Comparison of ENCODE assay signal across 18 cellular contexts in genomic region chr14:101859538-101859902, GRCh38.
A peak's percentile ranks its signal among the peaks of the same experiment; 100 is the strongest.
DNase-seq lines count a peak whose midpoint lies in the region; TF ChIP-seq lines count a peak whose summit lies in the region.
"Had no signal": no experiment of that assay in that cellular context is flagged by ENCODE, and none has a peak within 500 bp of the region (broad histone marks: within the 10 kb centered on the region; RNA-seq: fewer than 3 reads in every experiment).

No MANE protein-coding gene starts in this region.

- CTCF ChIA-PET in MCF 10A (lab: Yijun Ruan, JAX) (interaction anchor here (1.2 kb wide), 1 partner anchor 10 kb away, joined by 4 read pairs; no protein-coding TSS in a partner anchor), mammary epithelial cell (lab: Charles Lee; ENCODE audit: low non-redundant PET) (interaction anchor here (0.6 kb wide), 1 partner anchor 94 kb away, joined by 4 read pairs; no protein-coding TSS in a partner anchor), PC-9 (lab: Charles Lee) (no interaction called here), Calu3 (lab: Charles Lee) (no interaction called here)

- H3K9ac ChIP-seq in mammary epithelial cell (ENCODE audit: insufficient read depth, low read length) = no peak overlapping the region

- no peaks in the 10 kb centered on the region for H3K4me1 ChIP-seq in mammary epithelial cell (ENCODE audit: insufficient read depth, low read length)
- no peaks in the 10 kb centered on the region for H3K4me1 ChIP-seq in PC-9 (replicated peaks; ENCODE audit: insufficient read depth)
- H3K4me1 ChIP-seq in thyroid gland = peaks cover 23 to 47% of the 10 kb centered on the region in 2 donors
- H3K4me1 ChIP-seq: breast epithelium had no signal

- no peak for TF ChIP-seq POLR2A in thyroid gland (IDR thresholded peaks at IDR 0.05)

- no peaks in the 10 kb centered on the region for H3K9me2 ChIP-seq in PC-9 (ENCODE audit: insufficient read depth)

- POLR2A ChIA-PET in MCF 10A (lab: Yijun Ruan, JAX) = interaction anchor here (0.6 kb wide), 1 partner anchor 94 kb away, joined by 3 read pairs; no protein-coding TSS in a partner anchor
- POLR2A ChIA-PET in PC-9 (lab: Charles Lee; ENCODE audit: unreplicated experiment) = no interaction called here

- H2AFZ ChIP-seq in mammary epithelial cell (ENCODE audit: low read depth, low read length) (no peak overlapping the region), PC-9 (no peak overlapping the region)

- H3K9me3 ChIP-seq in mammary epithelial cell (replicated peaks; ENCODE audit: insufficient read depth, low read length) (no peaks in the 10 kb centered on the region), PC-9 (ENCODE audit: insufficient read depth, low read depth) (no peaks in the 10 kb centered on the region), thyroid gland (no peaks in the 10 kb centered on the region)
- H3K9me3 ChIP-seq: breast epithelium, transverse colon had no signal

- H3K4me3 Mint-ChIP-seq in MCF 10A (ENCODE audit: unreplicated experiment) (no peak overlapping the region), glutamatergic neuron (ENCODE audit: unreplicated experiment) (no peak overlapping the region), Calu3 (ENCODE audit: low read depth, unreplicated experiment) (no peak overlapping the region)
- H3K4me3 Mint-ChIP-seq: neural crest cell had no signal

- 0 out of 2 replicates have a peak, but pooled peaks cover 3% of the 10 kb centered on the region for H3F3A ChIP-seq in PC-9 (ENCODE audit: insufficient read depth, low read depth)

- DNase-seq in MCF 10A (ENCODE audit: unreplicated experiment) = no peak
- DNase-seq in mammary epithelial cell = no peak
- no peak for DNase-seq in PC-9
- no peak for DNase-seq in glutamatergic neuron
- DNase-seq in thyroid gland = no peak
- no peak for DNase-seq in NCI-H1048 (lab: John Stamatoyannopoulos, UW)
- no peak for DNase-seq in Calu3
- DNase-seq in Ammon's horn (ENCODE audit: low spot score) = no peak
- DNase-seq: AML-193, Kasumi-1, NCI-H187 treated with DMSO at 0.1 percent for 48 hours, NCI-H524, OCI-M1, retina, transverse colon, WERI-Rb-1 had no signal

- no peaks in the 10 kb centered on the region for H3K27me3 ChIP-seq in mammary epithelial cell (ENCODE audit: insufficient read depth, low read length)
- H3K27me3 ChIP-seq in PC-9 (ENCODE audit: insufficient read depth, low read depth) = no peaks in the 10 kb centered on the region
- no peaks in the 10 kb centered on the region for H3K27me3 ChIP-seq in thyroid gland
- H3K27me3 ChIP-seq: breast epithelium, transverse colon had no signal

- H3K4me2 ChIP-seq in mammary epithelial cell (ENCODE audit: insufficient read depth, low read depth, low read length) = no peak overlapping the region
- no peak overlapping the region for H3K4me2 ChIP-seq in PC-9

- no peaks in the 10 kb centered on the region for H3K27me3 Mint-ChIP-seq in MCF 10A (ENCODE audit: insufficient read depth, unreplicated experiment)
- no peaks in the 10 kb centered on the region for H3K27me3 Mint-ChIP-seq in glutamatergic neuron (ENCODE audit: unreplicated experiment)
- H3K27me3 Mint-ChIP-seq in Calu3 (ENCODE audit: unreplicated experiment) = no peaks in the 10 kb centered on the region

- H3K4me1 Mint-ChIP-seq in MCF 10A (ENCODE audit: insufficient read depth, unreplicated experiment) = peaks cover 15% of the 10 kb centered on the region
- peaks cover 14% of the 10 kb centered on the region for H3K4me1 Mint-ChIP-seq in glutamatergic neuron (ENCODE audit: low read depth, unreplicated experiment)
- H3K4me1 Mint-ChIP-seq in Calu3 (ENCODE audit: low read depth, unreplicated experiment) = no peaks in the 10 kb centered on the region
- H3K4me1 Mint-ChIP-seq: neural crest cell had no signal

- dilution Hi-C loops in mammary epithelial cell (cut with HindIII; ENCODE audit: low sequenced_read_pairs) = loop anchor here (5.0 kb wide), 2 partner anchors 47 to 82 kb away; no protein-coding TSS in a partner anchor

- peak overlapping the region; percentile 72 for H3K27ac Mint-ChIP-seq in MCF 10A (ENCODE audit: low read depth, unreplicated experiment)
- H3K27ac Mint-ChIP-seq in glutamatergic neuron (ENCODE audit: unreplicated experiment) = peak overlapping the region; percentile 57
- H3K27ac Mint-ChIP-seq in Calu3 (ENCODE audit: unreplicated experiment) = no peak overlapping the region

- no peak overlapping the region for H3K4me3 ChIP-seq in mammary epithelial cell (replicated peaks in 1 of 3; ENCODE audit: insufficient read depth in 1 of 3, low read depth in 2 of 3, low read length in 3 of 3)
- H3K4me3 ChIP-seq in PC-9 = no peak overlapping the region
- no peak overlapping the region for H3K4me3 ChIP-seq in thyroid gland (replicated peaks in 1 of 3)
- H3K4me3 ChIP-seq: breast epithelium, transverse colon had no signal

- peaks cover 38% of the 10 kb centered on the region for H3K36me3 Mint-ChIP-seq in MCF 10A (ENCODE audit: insufficient read depth, unreplicated experiment)
- H3K36me3 Mint-ChIP-seq in glutamatergic neuron (ENCODE audit: unreplicated experiment) = peaks cover 3% of the 10 kb centered on the region
- no peaks in the 10 kb centered on the region for H3K36me3 Mint-ChIP-seq in Calu3 (ENCODE audit: insufficient read depth, unreplicated experiment)

- intact Hi-C loops in MCF 10A (cut with micrococcal nuclease) (no loop called here), mammary epithelial cell (cut with micrococcal nuclease) (no loop called here), PC-9 (cut with micrococcal nuclease; ENCODE audit: unreplicated experiment) (no loop called here), thyroid gland (cut with DNase I) (no loop called here), Calu3 (cut with micrococcal nuclease; ENCODE audit: unreplicated experiment) (no loop called here)

- H3K79me2 ChIP-seq in mammary epithelial cell (ENCODE audit: insufficient read depth, low read length) (peaks cover 67% of the 10 kb centered on the region), PC-9 (ENCODE audit: low read depth) (peaks cover 26% of the 10 kb centered on the region)

- BruUV-seq in MCF 10A (replicated peaks; lab: Mats Ljungman, UMichigan) = no TSS peak
- no TSS peak for BruUV-seq in mammary epithelial cell (replicated peaks; lab: Mats Ljungman, UMichigan)
- TSS peak; percentile 3 for BruUV-seq in PC-9 (replicated peaks; lab: Mats Ljungman, UMichigan)
- BruUV-seq in Calu3 (replicated peaks; lab: Mats Ljungman, UMichigan) = no TSS peak

- peaks cover 10% of the 10 kb centered on the region for H3K36me3 ChIP-seq in mammary epithelial cell (ENCODE audit: insufficient read depth, low read length)
- peaks cover 16% of the 10 kb centered on the region for H3K36me3 ChIP-seq in PC-9 (ENCODE audit: low read depth)
- H3K36me3 ChIP-seq in thyroid gland = no peaks in the 10 kb centered on the region
- H3K36me3 ChIP-seq: breast epithelium had no signal

- TF ChIP-seq CTCF in MCF 10A (IDR thresholded peaks at IDR 0.05; ENCODE audit: unreplicated experiment) = no peak
- TF ChIP-seq CTCF in mammary epithelial cell (conservative IDR thresholded peaks at IDR 0.05 in 1 of 2, IDR thresholded peaks at IDR 0.05 in 1 of 2; ENCODE audit: extremely low read depth in 1 of 2, insufficient read depth in 1 of 2, low read depth in 1 of 2, low read length in 2 of 2) = no peak
- no peak for TF ChIP-seq CTCF in PC-9 (conservative IDR thresholded peaks at IDR 0.05)
- TF ChIP-seq CTCF in glutamatergic neuron (IDR thresholded peaks at IDR 0.05; ENCODE audit: partially characterized antibody, unreplicated experiment) = no peak
- TF ChIP-seq CTCF in thyroid gland (IDR thresholded peaks at IDR 0.05) = no peak
- TF ChIP-seq CTCF in Calu3 (IDR thresholded peaks at IDR 0.05; ENCODE audit: unreplicated experiment) = no peak

- WGBS in mammary epithelial cell (ENCODE audit: low coverage, missing lambda C conversion rate) = 100% methylated on average over 2 of the region's 2 CpGs
- WGBS in thyroid gland, 2 donors = 84 to 93% methylated on average over 2 of the region's 2 CpGs

- no peak overlapping the region for H3K27ac ChIP-seq in mammary epithelial cell (ENCODE audit: insufficient read depth, low read depth, low read length)
- no peak overlapping the region for H3K27ac ChIP-seq in PC-9
- peak overlapping the region in 2 of 3 donors; percentile 39 to 68 for H3K27ac ChIP-seq in thyroid gland
- H3K27ac ChIP-seq: transverse colon, WERI-Rb-1 had no signal

- in situ Hi-C loops in mammary epithelial cell (cut with MboI; ENCODE audit: low sequenced_read_pairs in 2 of 2) = no loop called here

- H3K9me3 Mint-ChIP-seq in MCF 10A (ENCODE audit: unreplicated experiment) (no peaks in the 10 kb centered on the region), glutamatergic neuron (ENCODE audit: unreplicated experiment) (no peaks in the 10 kb centered on the region), Calu3 (ENCODE audit: low read depth, unreplicated experiment) (no peaks in the 10 kb centered on the region)
- H3K9me3 Mint-ChIP-seq: neural crest cell had no signal

- no peaks in the 10 kb centered on the region for H4K20me1 ChIP-seq in mammary epithelial cell (ENCODE audit: insufficient read depth, low read length)
- peaks cover 26% of the 10 kb centered on the region for H4K20me1 ChIP-seq in PC-9 (ENCODE audit: insufficient read depth)

Comparison
In these comparisons a context has a peak if more than half of its experiments do, and no peak if none do; other contexts are left out.
1. H3K27ac ChIP-seq: peak in thyroid gland (2 of 3); none in mammary epithelial cell (single experiment) and PC-9 (single experiment).
2. CTCF ChIA-PET loops: an anchor here in MCF 10A (1.2 kb wide) and mammary epithelial cell (0.6 kb wide); none called in PC-9 and Calu3.